Comparison of ENCODE assay signal across 8 cellular contexts in the genomic region with DNA sequence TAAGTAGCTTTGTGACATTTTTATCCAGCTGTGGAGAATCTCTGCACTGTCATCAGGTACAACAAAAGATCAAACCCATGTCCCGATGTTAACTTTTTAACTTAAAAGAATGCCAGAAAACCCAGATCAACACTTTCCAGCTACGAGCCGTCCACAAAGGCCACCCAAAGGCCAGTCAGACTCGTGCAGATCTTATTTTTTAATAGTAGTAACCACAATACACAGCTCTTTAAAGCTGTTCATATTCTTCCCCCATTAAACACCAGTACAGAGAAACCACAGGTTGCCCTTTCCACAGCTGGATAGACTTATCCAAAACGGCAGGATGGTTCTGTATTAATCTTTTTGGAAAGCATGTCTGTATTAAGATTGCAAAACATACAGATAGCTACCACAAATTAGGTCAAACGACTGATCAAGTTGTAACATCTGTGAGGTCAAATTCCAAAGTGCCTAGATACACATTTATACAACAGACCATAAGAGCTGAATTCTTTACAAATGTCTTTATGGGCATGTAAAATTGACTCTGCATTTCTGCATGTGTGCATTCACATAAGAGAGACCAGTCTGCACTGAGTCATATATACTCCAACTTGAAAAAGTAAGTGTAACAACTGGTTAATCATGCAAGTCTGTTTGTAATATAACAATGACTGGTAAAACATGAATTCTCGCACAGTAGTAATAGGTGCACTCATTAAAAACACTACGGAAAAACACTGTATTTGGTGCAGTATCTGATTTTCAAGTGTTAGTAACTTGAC. TPM values are rescaled to one million over a fixed set of nuclear protein-coding genes. Genes with fewer than 3 reads are reported as not detected.
DNase-seq lines count a peak whose midpoint lies in the region; FAIRE-seq and TF ChIP-seq lines count a peak whose summit lies in the region.

No MANE protein-coding gene starts in this region.

- H3K27ac ChIP-seq in Karpas-422 (ENCODE audit: low read length): no peak overlapping the region
- H3K27ac ChIP-seq in astrocyte (ENCODE audit: low read depth, low read length): peak overlapping the region; percentile 96
- peak overlapping the region; percentile 99 for H3K27ac ChIP-seq in subcutaneous abdominal adipose tissue (ENCODE audit: low read depth, low read length)

- no peaks in the 10 kb centered on the region for H3K9me2 ChIP-seq in Karpas-422 (replicated peaks; ENCODE audit: insufficient read depth, low read length)

- no peaks in the 10 kb centered on the region for H3K9me3 ChIP-seq in Karpas-422 (ENCODE audit: low read length)
- H3K9me3 ChIP-seq in astrocyte (ENCODE audit: insufficient read depth, low read depth, low read length): no peaks in the 10 kb centered on the region
- H3K9me3 ChIP-seq in subcutaneous abdominal adipose tissue (ENCODE audit: control insufficient read depth in 5 of 5, low read length in 5 of 5): no peaks in the 10 kb centered on the region

- CTCF ChIA-PET in Calu3 (lab: Charles Lee): interaction anchor here (0.6 to 1.4 kb wide), 7 partner anchors 27 to 488 kb away, joined by 3 to 7 read pairs (median 3); no protein-coding TSS in a partner anchor

- H2AFZ ChIP-seq in Karpas-422 (ENCODE audit: low read length) (no peak overlapping the region), astrocyte (ENCODE audit: low read depth, low read length) (no peak overlapping the region)

- BruUV-seq in Calu3 (replicated peaks; lab: Mats Ljungman, UMichigan): no TSS peak

- H3K4me3 Mint-ChIP-seq in Calu3 (ENCODE audit: low read depth, unreplicated experiment): peak overlapping the region; percentile 89
- peak overlapping the region; percentile 98 for H3K4me3 Mint-ChIP-seq in astrocyte (ENCODE audit: unreplicated experiment)

- H3K79me2 ChIP-seq in Karpas-422 (ENCODE audit: low read length): peaks cover 4% of the 10 kb centered on the region; the same call in 1 of the 2 replicates
- H3K79me2 ChIP-seq in astrocyte (ENCODE audit: insufficient read depth, low read length): peaks cover 87% of the 10 kb centered on the region

- H3K36me3 ChIP-seq in Karpas-422 (ENCODE audit: insufficient read depth, low read length) (0 out of 2 replicates have a peak, but pooled peaks cover 5% of the 10 kb centered on the region), astrocyte (ENCODE audit: insufficient read depth, low read length) (peaks cover 37% of the 10 kb centered on the region), subcutaneous abdominal adipose tissue (ENCODE audit: control insufficient read depth in 5 of 5, insufficient read depth in 5 of 5, low read length in 5 of 5) (peaks cover 2 to 26% (median 13%) of the 10 kb centered on the region in 5 donors)

- peak overlapping the region; percentile 61 for H3K4me2 ChIP-seq in Karpas-422 (ENCODE audit: low read depth, low read length, poor library complexity, severe bottlenecking)
- peak overlapping the region; percentile 93 for H3K4me2 ChIP-seq in astrocyte (ENCODE audit: low read length)

- H3K4me1 Mint-ChIP-seq in Calu3 (ENCODE audit: low read depth, unreplicated experiment) (peaks cover 56% of the 10 kb centered on the region), astrocyte (ENCODE audit: low read depth, unreplicated experiment) (peaks cover 22% of the 10 kb centered on the region)

- H3K9me3 Mint-ChIP-seq in Calu3 (ENCODE audit: low read depth, unreplicated experiment) (no peaks in the 10 kb centered on the region), astrocyte (ENCODE audit: unreplicated experiment) (no peaks in the 10 kb centered on the region)

- H3K4me3 ChIP-seq in Karpas-422 (ENCODE audit: low read length) (peak overlapping the region; percentile 60; the same call in 1 of the 2 replicates), astrocyte (ENCODE audit: insufficient read depth, low read depth, low read length) (peak overlapping the region; percentile 88), subcutaneous abdominal adipose tissue (ENCODE audit: low read depth in 1 of 5, low read length in 5 of 5) (peak overlapping the region; percentile 81 to 96 (median 86))

- H3K27me3 ChIP-seq in Karpas-422 (ENCODE audit: low read length) (no peaks in the 10 kb centered on the region), astrocyte (ENCODE audit: insufficient read depth, low read length) (no peaks in the 10 kb centered on the region), subcutaneous abdominal adipose tissue (ENCODE audit: control insufficient read depth in 5 of 5, insufficient read depth in 4 of 5, low read length in 5 of 5) (no peaks in the 10 kb centered on the region)

- TF ChIP-seq CTCF in Calu3 (IDR thresholded peaks at IDR 0.05; ENCODE audit: unreplicated experiment) (no peak), astrocyte (IDR thresholded peaks at IDR 0.05; ENCODE audit: insufficient read depth, low read depth, low read length) (no peak)

- H3K27me3 Mint-ChIP-seq in Calu3 (ENCODE audit: unreplicated experiment): no peaks in the 10 kb centered on the region
- H3K27me3 Mint-ChIP-seq in astrocyte (ENCODE audit: low read depth, unreplicated experiment): no peaks in the 10 kb centered on the region

- H4K20me1 ChIP-seq in Karpas-422 (ENCODE audit: insufficient read depth, low read depth, low read length) (no peaks in the 10 kb centered on the region), astrocyte (ENCODE audit: insufficient read depth, low read length) (peaks cover 34% of the 10 kb centered on the region)

- H3K9ac ChIP-seq in Karpas-422 (ENCODE audit: low read length): peak overlapping the region; percentile 26
- H3K9ac ChIP-seq in astrocyte (ENCODE audit: low read length): peak overlapping the region; percentile 98
- peak overlapping the region; percentile 83 to 93 (median 89) for H3K9ac ChIP-seq in subcutaneous abdominal adipose tissue (ENCODE audit: low read length in 5 of 5)

- H3K36me3 Mint-ChIP-seq in Calu3 (ENCODE audit: insufficient read depth, unreplicated experiment) (peaks cover 96% of the 10 kb centered on the region), astrocyte (ENCODE audit: low read depth, unreplicated experiment) (peaks cover 38% of the 10 kb centered on the region)

- H3K27ac Mint-ChIP-seq in Calu3 (ENCODE audit: unreplicated experiment): peak overlapping the region; percentile 96
- H3K27ac Mint-ChIP-seq in astrocyte (ENCODE audit: unreplicated experiment): peak overlapping the region; percentile 100

- FAIRE-seq in astrocyte (lab: Jason Lieb, UNC): no peak

- DNase-seq in Calu3 (no peak), Karpas-422 (no peak), astrocyte (ENCODE audit: low read depth) (no peak), kidney tubule cell (ENCODE audit: low spot score) (peak; percentile 74), SHP77 treated with DMSO at 0.1 percent for 48 hours (lab: John Stamatoyannopoulos, UW) (no peak)
- no peak for DNase-seq in stimulated activated CD4-positive, alpha-beta T cell treated with anti-CD3 and anti-CD28 coated beads, Interleukin-2, amount 100 ng/mL, for 24 hours
- no peak for DNase-seq in central memory CD4-positive, alpha-beta T cell

- H3K4me1 ChIP-seq in Karpas-422 (ENCODE audit: low read length): peaks cover 88% of the 10 kb centered on the region
- peaks cover 33% of the 10 kb centered on the region for H3K4me1 ChIP-seq in astrocyte (ENCODE audit: insufficient read depth, low read length)
- H3K4me1 ChIP-seq in subcutaneous abdominal adipose tissue (ENCODE audit: control insufficient read depth in 5 of 5, insufficient read depth in 5 of 5, low read length in 5 of 5): peaks cover 15 to 80% (median 76%) of the 10 kb centered on the region in 5 donors

- intact Hi-C loops in Calu3 (cut with micrococcal nuclease; ENCODE audit: unreplicated experiment): no loop called here

RNA-seq across cellular contexts. Expression of a gene that starts 5.1 kb away (rescaled TPM):
- total RNA-seq in Calu3 (2022): 192 and 196 TPM in 2 replicates
- 14.1 and 16.5 TPM in 2 replicates for total RNA-seq in Karpas-422 (2014; rRNA removed; shearing (Covaris generic); ENCODE audit: low replicate concordance)
- total RNA-seq in astrocyte: 122 and 126 TPM in 2 replicates

Comparison
In these comparisons a context has a peak if more than half of its experiments do, and no peak if none do; other contexts are left out.
1. H3K9ac ChIP-seq: peak in every context shown above with its lines; median percentile 98 in astrocyte; 89 in subcutaneous abdominal adipose tissue; 26 in Karpas-422.